Comparison of ENCODE assay signal across 8 cellular contexts in the genomic region with DNA sequence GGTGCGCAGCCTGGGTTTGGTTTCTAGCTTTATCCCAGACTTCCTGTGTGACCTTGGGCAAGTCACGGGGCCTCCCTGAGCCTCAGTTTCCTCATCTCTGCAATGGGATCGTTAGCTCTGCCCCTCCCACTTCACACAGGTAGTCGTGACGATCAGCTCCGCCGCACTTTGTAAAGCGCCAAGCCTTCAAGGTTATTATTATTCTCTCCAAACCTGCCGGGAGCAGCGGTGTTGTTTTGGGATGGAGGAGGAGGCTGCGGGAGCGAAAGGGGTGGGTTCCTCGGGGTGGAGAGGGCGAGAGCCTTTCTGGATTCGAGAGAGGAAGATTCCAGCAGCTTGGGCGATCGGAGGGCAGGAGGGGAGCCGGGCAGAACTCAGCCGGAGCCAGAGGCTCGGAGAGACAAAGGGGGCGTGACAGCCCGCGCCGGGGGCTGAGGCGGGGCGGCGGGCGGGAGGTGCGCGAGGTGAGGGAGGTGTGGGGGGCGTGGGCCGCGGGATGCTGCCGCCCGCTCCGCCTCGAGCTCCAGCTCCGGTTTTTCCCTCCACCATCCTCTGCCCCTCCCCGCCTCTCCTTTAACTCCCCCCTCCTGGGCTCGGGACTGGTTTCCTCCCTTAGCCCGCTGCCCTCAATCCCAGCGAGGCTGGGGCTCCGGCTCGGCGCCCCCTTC. TPM values are rescaled to one million over a fixed set of nuclear protein-coding genes. Genes with fewer than 3 reads are reported as not detected.
DNase-seq lines count a peak whose midpoint lies in the region; ATAC-seq and TF ChIP-seq lines count a peak whose summit lies in the region.

A gene with protein sequence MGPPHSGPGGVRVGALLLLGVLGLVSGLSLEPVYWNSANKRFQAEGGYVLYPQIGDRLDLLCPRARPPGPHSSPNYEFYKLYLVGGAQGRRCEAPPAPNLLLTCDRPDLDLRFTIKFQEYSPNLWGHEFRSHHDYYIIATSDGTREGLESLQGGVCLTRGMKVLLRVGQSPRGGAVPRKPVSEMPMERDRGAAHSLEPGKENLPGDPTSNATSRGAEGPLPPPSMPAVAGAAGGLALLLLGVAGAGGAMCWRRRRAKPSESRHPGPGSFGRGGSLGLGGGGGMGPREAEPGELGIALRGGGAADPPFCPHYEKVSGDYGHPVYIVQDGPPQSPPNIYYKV (plus strand): TSS at position 602 of the 668 bp plus-strand sequence. CDS start 397 bp downstream, outside the sequence.

- 2% methylated on average over 32 to 45 of the region's 45 CpGs for WGBS in sigmoid colon, 2 donors

- TF ChIP-seq EP300 in sigmoid colon (IDR thresholded peaks at IDR 0.05), result no peak

- H3K4me1 ChIP-seq in sigmoid colon, result peaks cover 0 to 24% (median 17%) of the 10 kb centered on the region in 4 donors

- TF ChIP-seq POLR2A in sigmoid colon (IDR thresholded peaks at IDR 0.05), result no peak

- H3K4me3 ChIP-seq in sigmoid colon, result peak within 1 kb of the TSS in 3 of 4 donors; percentile 18 to 45 (median 44)

- no peaks in the 10 kb centered on the region for H3K9me3 ChIP-seq in sigmoid colon

- peak; percentile 43 for DNase-seq in AG20443 (ENCODE audit: low spot score)
- DNase-seq in HT1080 (ENCODE audit: low read depth), result peak; percentile 54
- peak; percentile 34 for DNase-seq in activated naive CD4-positive, alpha-beta T cell treated with anti-CD3 and anti-CD28 coated beads, Interleukin-2, amount 50 U/mL, for 16 hours
- DNase-seq in left ventricle myocardium superior, result no peak
- no peak for DNase-seq in sigmoid colon
- DNase-seq in GM13977 (ENCODE audit: low spot score), result no peak
- no peak for DNase-seq in COLO829 (ENCODE audit: low spot score)

- H3K27ac ChIP-seq in sigmoid colon, result no peak within 1 kb of the TSS

- in situ Hi-C loops in GM13977 (cut with MboI; ENCODE audit: low pct_unique_long_range_greater_than_20kb, low sequenced_read_pairs, unreplicated experiment), result no loop called here

- ATAC-seq in left ventricle myocardium superior (peak; percentile 18), HG03108 (IDR thresholded peaks at IDR 0.05; ENCODE audit: unreplicated experiment) (no peak)

- peaks cover 27 to 86% (median 67%) of the 10 kb centered on the region in 3 donors for H3K27me3 ChIP-seq in sigmoid colon

- no peak for TF ChIP-seq CTCF in sigmoid colon (IDR thresholded peaks at IDR 0.05)
- TF ChIP-seq CTCF in GM13977 (IDR thresholded peaks at IDR 0.05; ENCODE audit: extremely low read depth, insufficient read depth, missing control alignments), result no peak

- intact Hi-C loops in left ventricle myocardium superior (cut with micrococcal nuclease) (no loop called here), sigmoid colon (cut with DNase I) (no loop called here)

- H3K36me3 ChIP-seq in sigmoid colon, result peaks cover 0 to 25% (median 11%) of the 10 kb centered on the region in 4 donors

RNA-seq across cellular contexts. Expression of the gene that starts here (rescaled TPM):
- 5.7 and 7.7 TPM in 2 replicates for total RNA-seq in HT1080 (2014; rRNA removed; shearing (Covaris generic))
- 5.3 and 6.2 TPM in 2 replicates for polyA plus RNA-seq in HT1080 (2015; cell fraction: cytosol; rRNA removed)
- 8.0 and 8.2 TPM in 2 replicates for polyA plus RNA-seq in HT1080 (2015; cell fraction: nucleus; rRNA removed)
- 0.25 TPM for total RNA-seq in left ventricle myocardium superior
- under 1 TPM; 0.28 to 0.71 (median 0.44) TPM for total RNA-seq in sigmoid colon
- 1 to 10 TPM in 1 of 3 donors, not detected in 2; 1.0 TPM for polyA plus RNA-seq in sigmoid colon

Comparison
In these comparisons a context has a peak if more than half of its experiments do, and no peak if none do; other contexts are left out.
1. Peak in ATAC-seq in left ventricle myocardium superior; RNA of the gene not detected or under 1 TPM.
2. DNase-seq: peak in AG20443 (single experiment), HT1080 (single experiment) and activated naive CD4-positive, alpha-beta T cell treated with anti-CD3 and anti-CD28 coated beads, Interleukin-2, amount 50 U/mL, for 16 hours (single experiment); none in left ventricle myocardium superior (single experiment), sigmoid colon (single experiment), GM13977 (single experiment) and COLO829 (single experiment).